Comparison of ENCODE assay signal across 1 cellular context in genomic region chr1:52139817-52140540, GRCh38.
TF ChIP-seq lines count a peak whose summit lies in the region.

No MANE protein-coding gene starts in this region.

TF ChIP-seq in GM12878, 131 proteins besides CTCF, POLR2A, EP300 and RAD21 (continued from another document and continues in another):
- TF ChIP-seq RELB (IDR thresholded peaks at IDR 0.05; ENCODE audit: low read depth) (no peak), HDGF (IDR thresholded peaks at IDR 0.05) (no peak), STAT1 (conservative IDR thresholded peaks at IDR 0.05) (no peak), IRF4 (IDR thresholded peaks at IDR 0.05; ENCODE audit: low read depth, low read length) (peak; percentile 31; the same call in 1 of the 2 replicates), CBFB (IDR thresholded peaks at IDR 0.05; ENCODE audit: low read depth) (no peak), ELK1 (IDR thresholded peaks at IDR 0.05; ENCODE audit: low read depth, low read length) (no peak), BACH1 (IDR thresholded peaks at IDR 0.05; ENCODE audit: borderline replicate concordance) (no peak), PAX5 (IDR thresholded peaks at IDR 0.05; ENCODE audit: borderline replicate concordance, low read depth, low read length) (0 out of 2 replicates have a peak, but pooled peaks have one; percentile 20), KLF5 (IDR thresholded peaks at IDR 0.05; ENCODE audit: partially characterized antibody) (no peak), TAF1 (IDR thresholded peaks at IDR 0.05; ENCODE audit: borderline replicate concordance, low read depth, low read length) (peak; percentile 18; the same call in 1 of the 2 replicates), ZNF592 (IDR thresholded peaks at IDR 0.05) (no peak), ZBTB40 (IDR thresholded peaks at IDR 0.05; ENCODE audit: borderline replicate concordance) (no peak), JUNB (IDR thresholded peaks at IDR 0.05) (peak; percentile 75), MTA3 (IDR thresholded peaks at IDR 0.05; ENCODE audit: borderline replicate concordance, low read length) (peak; percentile 91; the same call in 1 of the 2 replicates), POU2F2 (IDR thresholded peaks at IDR 0.05; ENCODE audit: borderline replicate concordance, low read depth, low read length) (peak; percentile 93), TBL1XR1 (IDR thresholded peaks at IDR 0.05; ENCODE audit: low read depth, low read length) (no peak), SRF (IDR thresholded peaks at IDR 0.05; ENCODE audit: low read depth in 2 of 2, low read length in 2 of 2) (no peak), ZSCAN29 (IDR thresholded peaks at IDR 0.05) (no peak), YBX1 (IDR thresholded peaks at IDR 0.05) (no peak), ZBED1 (IDR thresholded peaks at IDR 0.05; ENCODE audit: borderline replicate concordance) (peak; percentile 56; the same call in 1 of the 2 replicates), MEF2A (IDR thresholded peaks at IDR 0.05; ENCODE audit: insufficient read depth, low read depth, low read length) (peak; percentile 61; the same call in 1 of the 2 replicates), IKZF2 (IDR thresholded peaks at IDR 0.05) (peak; percentile 37 to 56; a peak in 3 of 4 replicates), IKZF1 (conservative IDR thresholded peaks at IDR 0.05) (no peak; the same call in 1 of the 2 replicates), SUZ12 (IDR thresholded peaks at IDR 0.05; ENCODE audit: unreplicated experiment) (no peak), HDAC6 (IDR thresholded peaks at IDR 0.05; ENCODE audit: unreplicated experiment) (no peak), NFIC (IDR thresholded peaks at IDR 0.05; ENCODE audit: low read depth, low read length) (peak; percentile 76; the same call in 1 of the 2 replicates), MYB (IDR thresholded peaks at IDR 0.05; ENCODE audit: borderline replicate concordance, low read depth, low read length) (no peak), TCF7 (IDR thresholded peaks at IDR 0.05; ENCODE audit: borderline replicate concordance) (peak; percentile 29; the same call in 1 of the 2 replicates), CREB1 (IDR thresholded peaks at IDR 0.05; ENCODE audit: low read depth) (peak; percentile 57; the same call in 1 of the 2 replicates), MYC (IDR thresholded peaks at IDR 0.05; ENCODE audit: insufficient read depth, insufficient read length, insufficient replicate concordance, low read length, severe bottlenecking) (no peak), SMARCA5 (IDR thresholded peaks at IDR 0.05) (no peak), ZBTB11 (CRISPR knock-in tag; IDR thresholded peaks at IDR 0.05) (no peak), HCFC1 (IDR thresholded peaks at IDR 0.05; ENCODE audit: low read length) (no peak), FOS (IDR thresholded peaks at IDR 0.05; ENCODE audit: borderline replicate concordance, extremely low read depth, insufficient read length) (no peak), CBX5 (IDR thresholded peaks at IDR 0.05; ENCODE audit: low read depth) (0 out of 2 replicates have a peak, but pooled peaks have one; percentile 41), BMI1 (IDR thresholded peaks at IDR 0.05; ENCODE audit: borderline replicate concordance) (no peak), DPF2 (IDR thresholded peaks at IDR 0.05) (no peak), NFXL1 (IDR thresholded peaks at IDR 0.05; ENCODE audit: borderline replicate concordance) (no peak), ATF7 (IDR thresholded peaks at IDR 0.05; ENCODE audit: low read depth) (0 out of 2 replicates have a peak, but pooled peaks have one; percentile 24), USF2 (IDR thresholded peaks at IDR 0.05; ENCODE audit: borderline replicate concordance, low read depth, low read length) (no peak), SREBF2 (IDR thresholded peaks at IDR 0.05; ENCODE audit: low read length) (no peak), SIN3A (IDR thresholded peaks at IDR 0.05; ENCODE audit: low read depth, low read length) (no peak), ETV6 (conservative IDR thresholded peaks at IDR 0.05 in 1 of 2, IDR thresholded peaks at IDR 0.05 in 1 of 2; ENCODE audit: borderline replicate concordance in 1 of 2, low read depth in 1 of 2) (peak in 1 of 2 experiments; percentile 52; a peak in 1 of 4 replicates), WRNIP1 (IDR thresholded peaks at IDR 0.05; ENCODE audit: borderline replicate concordance, low read depth, low read length) (no peak), FOXM1 (IDR thresholded peaks at IDR 0.05; ENCODE audit: low read depth, low read length) (peak; percentile 50; the same call in 1 of the 2 replicates), SMC3 (IDR thresholded peaks at IDR 0.05; ENCODE audit: borderline replicate concordance, low read length) (no peak), PML (IDR thresholded peaks at IDR 0.05; ENCODE audit: low read length) (no peak), RUNX3 (IDR thresholded peaks at IDR 0.05; ENCODE audit: low read length) (peak; percentile 81), ATF3 (IDR thresholded peaks at IDR 0.05; ENCODE audit: borderline replicate concordance, extremely low read depth, low read depth, low read length) (no peak), USF1 (IDR thresholded peaks at IDR 0.05; ENCODE audit: borderline replicate concordance, extremely low read length, insufficient read depth, low read depth, low read length) (no peak), TCF3 (IDR thresholded peaks at IDR 0.05; ENCODE audit: borderline replicate concordance, insufficient read depth, low read depth, low read length) (0 out of 2 replicates have a peak, but pooled peaks have one; percentile 19)
